Comparison of ENCODE assay signal across 14 cellular contexts in the genomic region with DNA sequence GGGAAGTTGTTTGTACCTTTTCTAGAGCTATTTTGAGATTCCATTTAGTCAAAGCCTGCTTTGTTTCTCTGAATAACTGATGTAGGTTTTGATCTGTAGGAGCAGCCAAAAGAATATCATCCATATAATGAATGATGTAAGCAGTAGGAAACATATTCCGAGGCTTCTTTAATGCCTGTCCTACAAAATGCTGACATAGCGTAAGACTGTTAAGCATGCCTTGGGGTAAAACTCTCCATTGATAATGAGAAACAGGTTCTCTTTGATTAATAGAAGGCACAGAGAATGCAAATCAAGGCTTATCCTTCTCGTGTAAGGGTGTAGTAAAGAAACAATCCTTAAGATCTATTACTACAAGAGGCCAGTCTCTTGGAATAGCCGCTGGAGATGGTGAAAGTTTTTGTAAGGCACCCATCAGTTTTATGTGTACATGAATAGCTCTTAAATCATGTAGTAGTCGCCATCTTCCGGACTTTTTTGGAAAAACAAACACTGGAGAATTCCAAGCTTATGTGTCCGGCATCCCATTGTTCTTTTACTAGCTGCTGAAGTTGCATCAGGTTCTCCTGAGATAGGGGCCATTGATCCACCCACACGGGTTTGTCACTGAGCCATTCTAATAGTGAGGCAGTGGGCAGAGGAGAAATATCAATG. TPM values are rescaled to one million over a fixed set of nuclear protein-coding genes. Genes with fewer than 3 reads are reported as not detected.
DNase-seq lines count a peak whose midpoint lies in the region; ATAC-seq and TF ChIP-seq lines count a peak whose summit lies in the region.
"Had no signal": no experiment of that assay in that cellular context is flagged by ENCODE, and none has a peak within 500 bp of the region (broad histone marks: within the 10 kb centered on the region; RNA-seq: fewer than 3 reads in every experiment).

No MANE protein-coding gene starts in this region.

- no peak overlapping the region for H3K4me3 ChIP-seq in AG10803 (ENCODE audit: low read length)
- no peak overlapping the region for H3K4me3 ChIP-seq in foreskin fibroblast (ENCODE audit: low read depth in 1 of 2, low read length in 2 of 2)
- no peak overlapping the region for H3K4me3 ChIP-seq in GM23338
- H3K4me3 ChIP-seq: testis had no signal

- no peaks in the 10 kb centered on the region for H4K20me1 ChIP-seq in GM23338 (replicated peaks; ENCODE audit: insufficient read depth)

- no peaks in the 10 kb centered on the region for H3F3A ChIP-seq in GM23338 (replicated peaks; ENCODE audit: low read depth)

- H3K9me3 Mint-ChIP-seq in GM23338, result peaks cover 79% of the 10 kb centered on the region

- no peaks in the 10 kb centered on the region for H3K4me1 Mint-ChIP-seq in GM23338
- H3K4me1 Mint-ChIP-seq: central memory CD8-positive, alpha-beta T cell; mesothelial cell of epicardium had no signal

- TF ChIP-seq CTCF in AG10803 (conservative IDR thresholded peaks at IDR 0.05; ENCODE audit: low read length) (peak; percentile 43), foreskin fibroblast (IDR thresholded peaks at IDR 0.05; ENCODE audit: low read depth, low read length) (no peak), GM23338 (conservative IDR thresholded peaks at IDR 0.05; ENCODE audit: low read depth in 2 of 2) (0 out of 4 replicates have a peak, but pooled peaks of 1 of the 2 experiments have one; percentile 3)

- H3K27ac Mint-ChIP-seq in GM23338, result no peak overlapping the region
- H3K27ac Mint-ChIP-seq: mesothelial cell of epicardium had no signal

- H3K27ac ChIP-seq in GM23338 (ENCODE audit: low read depth), result no peak overlapping the region; the same call in 1 of the 2 replicates

- no peaks in the 10 kb centered on the region for H3K27me3 Mint-ChIP-seq in GM23338 (ENCODE audit: insufficient read depth, low read depth, poor library complexity)
- H3K27me3 Mint-ChIP-seq: central memory CD8-positive, alpha-beta T cell had no signal

- no peaks in the 10 kb centered on the region for H3K36me3 ChIP-seq in GM23338 (ENCODE audit: insufficient read depth)

- no peak overlapping the region for H3K4me2 ChIP-seq in GM23338

- H3K4me3 Mint-ChIP-seq in GM23338, result no peak overlapping the region
- H3K4me3 Mint-ChIP-seq: central memory CD8-positive, alpha-beta T cell; mesothelial cell of epicardium had no signal

- H3K36me3 Mint-ChIP-seq in GM23338 (ENCODE audit: low read depth), result peaks cover 64% of the 10 kb centered on the region
- H3K36me3 Mint-ChIP-seq: mesothelial cell of epicardium had no signal

- no peaks in the 10 kb centered on the region for H3K27me3 ChIP-seq in GM23338 (ENCODE audit: insufficient read depth)
- H3K27me3 ChIP-seq: testis had no signal

- H3K9me2 ChIP-seq in GM23338 (ENCODE audit: insufficient read depth), result peaks cover 6% of the 10 kb centered on the region

- ATAC-seq in GM23338 (no peak), GM21360 (IDR thresholded peaks at IDR 0.05; ENCODE audit: unreplicated experiment) (no peak)

- no peak overlapping the region for H2AFZ ChIP-seq in GM23338

- in situ Hi-C loops in SK-MEL-5 (cut with HindIII; ENCODE audit: low pct_unique_long_range_greater_than_20kb, low sequenced_read_pairs), result no loop called here

- H3K79me2 ChIP-seq in GM23338 (replicated peaks; ENCODE audit: insufficient read depth), result no peaks in the 10 kb centered on the region

- DNase-seq in AG10803 (ENCODE audit: low read depth) (peak; percentile 74), H4 (ENCODE audit: low spot score) (peak; percentile 63), SK-MEL-5 (ENCODE audit: low read depth, low spot score) (peak; percentile 38), foreskin fibroblast (peak; percentile 24 to 46), GM23338 (ENCODE audit: low spot score) (no peak), NCI-H446 (lab: John Stamatoyannopoulos, UW) (no peak)
- no peak for DNase-seq in activated CD8-positive, alpha-beta memory T cell treated with anti-CD3 and anti-CD28 coated beads for 24 hours
- DNase-seq: activated CD4-positive, CD25-positive, alpha-beta regulatory T cell treated with anti-CD3 and anti-CD28 coated beads, Interleukin-2, amount 50 U/mL, for 72 hours; activated effector memory CD4-positive, alpha-beta T cell treated with Interleukin-2 at 50 U/mL for 16 hours; NCI-H1930; testis had no signal

- peaks cover 5% of the 10 kb centered on the region for H3K4me1 ChIP-seq in GM23338 (ENCODE audit: insufficient read depth)

TF ChIP-seq in GM23338, 12 proteins besides CTCF, POLR2A, EP300 and RAD21 (continues in another document):
- TF ChIP-seq EZH2 (IDR thresholded peaks at IDR 0.05; ENCODE audit: low read depth, unreplicated experiment), result no peak
- TF ChIP-seq, protein P1, sequence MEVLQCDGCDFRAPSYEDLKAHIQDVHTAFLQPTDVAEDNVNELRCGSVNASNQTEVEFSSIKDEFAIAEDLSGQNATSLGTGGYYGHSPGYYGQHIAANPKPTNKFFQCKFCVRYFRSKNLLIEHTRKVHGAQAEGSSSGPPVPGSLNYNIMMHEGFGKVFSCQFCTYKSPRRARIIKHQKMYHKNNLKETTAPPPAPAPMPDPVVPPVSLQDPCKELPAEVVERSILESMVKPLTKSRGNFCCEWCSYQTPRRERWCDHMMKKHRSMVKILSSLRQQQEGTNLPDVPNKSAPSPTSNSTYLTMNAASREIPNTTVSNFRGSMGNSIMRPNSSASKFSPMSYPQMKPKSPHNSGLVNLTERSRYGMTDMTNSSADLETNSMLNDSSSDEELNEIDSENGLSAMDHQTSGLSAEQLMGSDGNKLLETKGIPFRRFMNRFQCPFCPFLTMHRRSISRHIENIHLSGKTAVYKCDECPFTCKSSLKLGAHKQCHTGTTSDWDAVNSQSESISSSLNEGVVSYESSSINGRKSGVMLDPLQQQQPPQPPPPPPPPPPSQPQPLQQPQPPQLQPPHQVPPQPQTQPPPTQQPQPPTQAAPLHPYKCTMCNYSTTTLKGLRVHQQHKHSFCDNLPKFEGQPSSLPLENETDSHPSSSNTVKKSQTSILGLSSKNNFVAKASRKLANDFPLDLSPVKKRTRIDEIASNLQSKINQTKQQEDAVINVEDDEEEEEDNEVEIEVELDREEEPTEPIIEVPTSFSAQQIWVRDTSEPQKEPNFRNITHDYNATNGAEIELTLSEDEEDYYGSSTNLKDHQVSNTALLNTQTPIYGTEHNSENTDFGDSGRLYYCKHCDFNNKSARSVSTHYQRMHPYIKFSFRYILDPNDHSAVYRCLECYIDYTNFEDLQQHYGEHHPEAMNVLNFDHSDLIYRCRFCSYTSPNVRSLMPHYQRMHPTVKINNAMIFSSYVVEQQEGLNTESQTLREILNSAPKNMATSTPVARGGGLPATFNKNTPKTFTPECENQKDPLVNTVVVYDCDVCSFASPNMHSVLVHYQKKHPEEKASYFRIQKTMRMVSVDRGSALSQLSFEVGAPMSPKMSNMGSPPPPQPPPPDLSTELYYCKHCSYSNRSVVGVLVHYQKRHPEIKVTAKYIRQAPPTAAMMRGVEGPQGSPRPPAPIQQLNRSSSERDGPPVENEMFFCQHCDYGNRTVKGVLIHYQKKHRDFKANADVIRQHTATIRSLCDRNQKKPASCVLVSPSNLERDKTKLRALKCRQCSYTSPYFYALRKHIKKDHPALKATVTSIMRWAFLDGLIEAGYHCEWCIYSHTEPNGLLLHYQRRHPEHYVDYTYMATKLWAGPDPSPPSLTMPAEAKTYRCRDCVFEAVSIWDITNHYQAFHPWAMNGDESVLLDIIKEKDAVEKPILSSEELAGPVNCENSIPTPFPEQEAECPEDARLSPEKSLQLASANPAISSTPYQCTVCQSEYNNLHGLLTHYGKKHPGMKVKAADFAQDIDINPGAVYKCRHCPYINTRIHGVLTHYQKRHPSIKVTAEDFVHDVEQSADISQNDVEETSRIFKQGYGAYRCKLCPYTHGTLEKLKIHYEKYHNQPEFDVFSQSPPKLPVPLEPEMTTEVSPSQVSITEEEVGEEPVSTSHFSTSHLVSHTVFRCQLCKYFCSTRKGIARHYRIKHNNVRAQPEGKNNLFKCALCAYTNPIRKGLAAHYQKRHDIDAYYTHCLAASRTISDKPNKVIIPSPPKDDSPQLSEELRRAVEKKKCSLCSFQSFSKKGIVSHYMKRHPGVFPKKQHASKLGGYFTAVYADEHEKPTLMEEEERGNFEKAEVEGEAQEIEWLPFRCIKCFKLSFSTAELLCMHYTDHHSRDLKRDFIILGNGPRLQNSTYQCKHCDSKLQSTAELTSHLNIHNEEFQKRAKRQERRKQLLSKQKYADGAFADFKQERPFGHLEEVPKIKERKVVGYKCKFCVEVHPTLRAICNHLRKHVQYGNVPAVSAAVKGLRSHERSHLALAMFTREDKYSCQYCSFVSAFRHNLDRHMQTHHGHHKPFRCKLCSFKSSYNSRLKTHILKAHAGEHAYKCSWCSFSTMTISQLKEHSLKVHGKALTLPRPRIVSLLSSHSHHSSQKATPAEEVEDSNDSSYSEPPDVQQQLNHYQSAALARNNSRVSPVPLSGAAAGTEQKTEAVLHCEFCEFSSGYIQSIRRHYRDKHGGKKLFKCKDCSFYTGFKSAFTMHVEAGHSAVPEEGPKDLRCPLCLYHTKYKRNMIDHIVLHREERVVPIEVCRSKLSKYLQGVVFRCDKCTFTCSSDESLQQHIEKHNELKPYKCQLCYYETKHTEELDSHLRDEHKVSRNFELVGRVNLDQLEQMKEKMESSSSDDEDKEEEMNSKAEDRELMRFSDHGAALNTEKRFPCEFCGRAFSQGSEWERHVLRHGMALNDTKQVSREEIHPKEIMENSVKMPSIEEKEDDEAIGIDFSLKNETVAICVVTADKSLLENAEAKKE (CRISPR knock-in tag; IDR thresholded peaks at IDR 0.05), result no peak

RNA-seq across cellular contexts. Expression of a gene that starts 13.5 kb away (rescaled TPM):
- total RNA-seq in H4 (2014; rRNA removed; shearing (Covaris generic)), result 0.62 and 0.64 TPM in 2 replicates
- not detected in 2 replicates for total RNA-seq in SK-MEL-5 (2014; rRNA removed; shearing (Covaris generic))
- not detected in 2 replicates for polyA plus RNA-seq in SK-MEL-5 (2015; cell fraction: cytosol; rRNA removed)
- polyA plus RNA-seq in SK-MEL-5 (2015; cell fraction: nucleus; rRNA removed), result not detected in 2 replicates
- total RNA-seq in GM23338 (2014; rRNA removed; shearing (Covaris generic)), result not detected in 2 replicates
- polyA plus RNA-seq in GM23338 (2016; fragmentation: Nextera tagmentation; extraction: Ambion mirVana), result 0.16 TPM in 1 of 2 replicates, not detected in the other
- total RNA-seq: mesothelial cell of epicardium had no signal

RNA-seq across cellular contexts. Expression of a gene that starts 47.5 kb away (rescaled TPM):
- total RNA-seq in H4 (2014; rRNA removed; shearing (Covaris generic)), result 0.23 TPM in 1 of 2 replicates, not detected in the other
- total RNA-seq in SK-MEL-5 (2014; rRNA removed; shearing (Covaris generic)), result not detected in 2 replicates
- not detected in 2 replicates for polyA plus RNA-seq in SK-MEL-5 (2015; cell fraction: cytosol; rRNA removed)
- polyA plus RNA-seq in SK-MEL-5 (2015; cell fraction: nucleus; rRNA removed), result not detected in 2 replicates
- not detected in 2 replicates for total RNA-seq in GM23338 (2014; rRNA removed; shearing (Covaris generic))
- polyA plus RNA-seq in GM23338 (2016; fragmentation: Nextera tagmentation; extraction: Ambion mirVana), result not detected in 2 replicates
- total RNA-seq: mesothelial cell of epicardium had no signal

RNA-seq across cellular contexts. Expression of a gene that starts 56.8 kb away (rescaled TPM):
- 2.5 and 3.0 TPM in 2 replicates for total RNA-seq in H4 (2014; rRNA removed; shearing (Covaris generic))
- total RNA-seq in SK-MEL-5 (2014; rRNA removed; shearing (Covaris generic)), result not detected in 2 replicates
- not detected in 2 replicates for polyA plus RNA-seq in SK-MEL-5 (2015; cell fraction: cytosol; rRNA removed)
- polyA plus RNA-seq in SK-MEL-5 (2015; cell fraction: nucleus; rRNA removed), result 0.21 TPM in 1 of 2 replicates, not detected in the other
- not detected in 2 replicates for total RNA-seq in GM23338 (2014; rRNA removed; shearing (Covaris generic))
- not detected in 2 replicates for polyA plus RNA-seq in GM23338 (2016; fragmentation: Nextera tagmentation; extraction: Ambion mirVana)
- total RNA-seq: mesothelial cell of epicardium had no signal

Comparison
In these comparisons a context has a peak if more than half of its experiments do, and no peak if none do; other contexts are left out.
1. DNase-seq: peak in AG10803 (single experiment), H4 (single experiment), SK-MEL-5 (single experiment) and foreskin fibroblast (2 of 2); none in GM23338 (single experiment), NCI-H446 (0 of 2) and activated CD8-positive, alpha-beta memory T cell treated with anti-CD3 and anti-CD28 coated beads for 24 hours (single experiment).